Comparison of ENCODE assay signal across 15 cellular contexts in the genomic region with DNA sequence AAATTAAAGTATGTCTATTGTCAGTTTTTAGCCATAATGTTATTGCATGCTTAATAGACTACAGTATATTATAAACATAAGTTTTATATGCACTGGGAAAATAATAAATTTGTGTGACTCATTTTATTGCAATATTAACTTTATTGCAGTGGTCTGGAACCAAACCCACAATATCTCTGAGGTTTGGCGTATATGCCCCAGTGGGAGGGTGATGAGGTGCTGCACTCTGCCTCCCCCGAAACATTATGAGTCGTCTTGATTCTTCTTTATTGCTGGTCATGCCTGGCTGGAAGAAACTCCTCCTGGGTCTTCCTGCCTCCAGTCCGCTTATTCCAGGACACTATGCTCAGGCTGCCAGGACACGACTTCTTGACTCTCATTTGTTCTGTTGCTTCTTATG.
DNase-seq lines count a peak whose midpoint lies in the region; ATAC-seq and TF ChIP-seq lines count a peak whose summit lies in the region.
"Had no signal": no experiment of that assay in that cellular context is flagged by ENCODE, and none has a peak within 500 bp of the region (broad histone marks: within the 10 kb centered on the region; RNA-seq: fewer than 3 reads in every experiment).

No MANE protein-coding gene starts in this region.

- POLR2A ChIA-PET in PC-3 (lab: Charles Lee; ENCODE audit: unreplicated experiment) = no interaction called here

- no peaks in the 10 kb centered on the region for H3K9me3 Mint-ChIP-seq in activated CD8-positive, alpha-beta memory T cell treated with anti-CD3 and anti-CD28 coated beads, Interleukin-2, amount 10 ng/mL, durations not matched to agents 7 days and 5 days (ENCODE audit: low read depth)
- H3K9me3 Mint-ChIP-seq: GM23338 had no signal

- WGBS in mammary epithelial cell (ENCODE audit: low coverage, missing lambda C conversion rate) = 87% methylated on average over 5 of the region's 5 CpGs

- H3K27me3 ChIP-seq in PC-3 (ENCODE audit: low read length) (peaks cover 40% of the 10 kb centered on the region), osteoblast (ENCODE audit: insufficient read depth, low read length) (peaks cover 5% of the 10 kb centered on the region), mammary epithelial cell (ENCODE audit: insufficient read depth, low read length) (no peaks in the 10 kb centered on the region)
- H3K27me3 ChIP-seq: BLaER1 treated with 17β-estradiol and CSF1 and Interleukin-3, amounts not matched to agents 10 nM and 100 nM had no signal

- DNase-seq in LHCN-M2 (ENCODE audit: low read depth) = peak; percentile 38
- DNase-seq in PC-3 = peak; percentile 88
- peak; percentile 58 for DNase-seq in osteoblast (ENCODE audit: insufficient read length, low spot score, missing footprints)
- DNase-seq in activated CD8-positive, alpha-beta memory T cell treated with anti-CD3 and anti-CD28 coated beads, Interleukin-2, amount 10 ng/mL, durations not matched to agents 7 days and 5 days = no peak
- no peak for DNase-seq in mammary epithelial cell
- DNase-seq: AML-193; CD4-positive, CD25-positive, alpha-beta regulatory T cell; DMS53; H7; IMR-90 had no signal

- peaks cover 9% of the 10 kb centered on the region for H3K4me1 Mint-ChIP-seq in activated CD8-positive, alpha-beta memory T cell treated with anti-CD3 and anti-CD28 coated beads, Interleukin-2, amount 10 ng/mL, durations not matched to agents 7 days and 5 days
- H3K4me1 Mint-ChIP-seq: CD4-positive, CD25-positive, alpha-beta regulatory T cell; GM23338 had no signal

- intact Hi-C loops in PC-3 (cut with micrococcal nuclease) = loop anchor here (1.0 to 5.0 kb wide), 4 partner anchors 36 to 216 kb away; no protein-coding TSS in a partner anchor
- intact Hi-C loops in mammary epithelial cell (cut with micrococcal nuclease) = no loop called here

- H3K27ac Mint-ChIP-seq in activated CD8-positive, alpha-beta memory T cell treated with anti-CD3 and anti-CD28 coated beads, Interleukin-2, amount 10 ng/mL, durations not matched to agents 7 days and 5 days = no peak overlapping the region
- H3K27ac Mint-ChIP-seq: CD4-positive, CD25-positive, alpha-beta regulatory T cell; GM23338 had no signal

- H3K27ac ChIP-seq in PC-3 (ENCODE audit: low read length) (0 out of 2 replicates have a peak overlapping the region, but pooled peaks have one; percentile 26), osteoblast (ENCODE audit: low read depth, low read length) (no peak overlapping the region), mammary epithelial cell (ENCODE audit: insufficient read depth, low read depth, low read length) (no peak overlapping the region)
- H3K27ac ChIP-seq: A549; BLaER1 treated with 17β-estradiol and CSF1 and Interleukin-3, amounts not matched to agents 10 nM and 100 nM had no signal

- no peaks in the 10 kb centered on the region for H3K36me3 ChIP-seq in PC-3 (ENCODE audit: low read depth, low read length)
- H3K36me3 ChIP-seq in osteoblast (ENCODE audit: insufficient read depth, low read length) = no peaks in the 10 kb centered on the region
- no peaks in the 10 kb centered on the region for H3K36me3 ChIP-seq in mammary epithelial cell (ENCODE audit: insufficient read depth, low read length)
- H3K36me3 ChIP-seq: BLaER1 treated with 17β-estradiol and CSF1 and Interleukin-3, amounts not matched to agents 10 nM and 100 nM had no signal

- H3K4me3 ChIP-seq in PC-3 (ENCODE audit: low read length) (no peak overlapping the region), osteoblast (ENCODE audit: insufficient read depth, low read length) (no peak overlapping the region), mammary epithelial cell (replicated peaks in 1 of 3; ENCODE audit: insufficient read depth in 1 of 3, low read depth in 2 of 3, low read length in 3 of 3) (no peak overlapping the region)
- H3K4me3 ChIP-seq: A549; BLaER1 treated with 17β-estradiol and CSF1 and Interleukin-3, amounts not matched to agents 10 nM and 100 nM; GM12878; GM23338 had no signal

- CTCF ChIA-PET in PC-3 (lab: Charles Lee) = no interaction called here
- CTCF ChIA-PET in activated CD8-positive, alpha-beta memory T cell treated with anti-CD3 and anti-CD28 coated beads, Interleukin-2, amount 10 ng/mL, durations not matched to agents 7 days and 5 days (lab: Charles Lee) = no interaction called here
- CTCF ChIA-PET in mammary epithelial cell (lab: Charles Lee; ENCODE audit: low non-redundant PET) = no interaction called here

- H3K9me3 ChIP-seq in PC-3 (ENCODE audit: low read length) (no peaks in the 10 kb centered on the region), osteoblast (ENCODE audit: low read depth, low read length) (no peaks in the 10 kb centered on the region), mammary epithelial cell (replicated peaks; ENCODE audit: insufficient read depth, low read length) (no peaks in the 10 kb centered on the region)
- H3K9me3 ChIP-seq: A549; BLaER1 treated with 17β-estradiol and CSF1 and Interleukin-3, amounts not matched to agents 10 nM and 100 nM had no signal

- in situ Hi-C loops in mammary epithelial cell (cut with MboI; ENCODE audit: low sequenced_read_pairs in 2 of 2) = no loop called here

- no peak overlapping the region for H3K4me3 Mint-ChIP-seq in activated CD8-positive, alpha-beta memory T cell treated with anti-CD3 and anti-CD28 coated beads, Interleukin-2, amount 10 ng/mL, durations not matched to agents 7 days and 5 days
- H3K4me3 Mint-ChIP-seq: GM23338 had no signal

- H4K20me1 ChIP-seq in PC-3 (ENCODE audit: low read length) (0 out of 2 replicates have a peak, but pooled peaks cover 4% of the 10 kb centered on the region), osteoblast (ENCODE audit: insufficient read depth, low read length) (no peaks in the 10 kb centered on the region), mammary epithelial cell (ENCODE audit: insufficient read depth, low read length) (no peaks in the 10 kb centered on the region)
- H4K20me1 ChIP-seq: BLaER1 treated with 17β-estradiol and CSF1 and Interleukin-3, amounts not matched to agents 10 nM and 100 nM had no signal

- BruUV-seq in PC-3 (replicated peaks; lab: Mats Ljungman, UMichigan) (no TSS peak), mammary epithelial cell (replicated peaks; lab: Mats Ljungman, UMichigan) (no TSS peak)

- no peak overlapping the region for H2AFZ ChIP-seq in PC-3 (ENCODE audit: low read length)
- no peak overlapping the region for H2AFZ ChIP-seq in osteoblast (ENCODE audit: low read length)
- H2AFZ ChIP-seq in mammary epithelial cell (ENCODE audit: low read depth, low read length) = no peak overlapping the region
- H2AFZ ChIP-seq: GM23338 had no signal

- dilution Hi-C loops in mammary epithelial cell (cut with HindIII; ENCODE audit: low sequenced_read_pairs) = no loop called here

- H3K36me3 Mint-ChIP-seq in activated CD8-positive, alpha-beta memory T cell treated with anti-CD3 and anti-CD28 coated beads, Interleukin-2, amount 10 ng/mL, durations not matched to agents 7 days and 5 days = no peaks in the 10 kb centered on the region
- H3K36me3 Mint-ChIP-seq: CD4-positive, CD25-positive, alpha-beta regulatory T cell had no signal

- H3F3A ChIP-seq in PC-3 (ENCODE audit: low read length, unreplicated experiment) = no peaks in the 10 kb centered on the region

- H3K9ac ChIP-seq in PC-3 (ENCODE audit: low read length) (no peak overlapping the region), mammary epithelial cell (ENCODE audit: insufficient read depth, low read length) (no peak overlapping the region)
- H3K9ac ChIP-seq: BLaER1 treated with 17β-estradiol and CSF1 and Interleukin-3, amounts not matched to agents 10 nM and 100 nM had no signal

- TF ChIP-seq CTCF in PC-3 (conservative IDR thresholded peaks at IDR 0.05; ENCODE audit: low read depth, low read length) = no peak
- TF ChIP-seq CTCF in osteoblast (IDR thresholded peaks at IDR 0.05; ENCODE audit: extremely low read depth, low read depth, low read length) = no peak
- TF ChIP-seq CTCF in mammary epithelial cell (conservative IDR thresholded peaks at IDR 0.05 in 1 of 2, IDR thresholded peaks at IDR 0.05 in 1 of 2; ENCODE audit: extremely low read depth in 1 of 2, insufficient read depth in 1 of 2, low read depth in 1 of 2, low read length in 2 of 2) = no peak

- no peaks in the 10 kb centered on the region for H3K9me2 ChIP-seq in PC-3 (replicated peaks; ENCODE audit: low read length)

- ATAC-seq in PC-3 (peak; percentile 97), HG02798 (IDR thresholded peaks at IDR 0.05; ENCODE audit: poor library complexity, unreplicated experiment) (no peak)
- no peak for ATAC-seq in activated CD8-positive, alpha-beta memory T cell treated with anti-CD3 and anti-CD28 coated beads, Interleukin-2, amount 10 ng/mL, durations not matched to agents 7 days and 5 days
- ATAC-seq: A549, GM12878, GM23338 had no signal

- H3K27me3 Mint-ChIP-seq in activated CD8-positive, alpha-beta memory T cell treated with anti-CD3 and anti-CD28 coated beads, Interleukin-2, amount 10 ng/mL, durations not matched to agents 7 days and 5 days = no peaks in the 10 kb centered on the region

- H3K79me2 ChIP-seq in PC-3 (ENCODE audit: low read length) (no peaks in the 10 kb centered on the region), osteoblast (ENCODE audit: insufficient read depth, low read length) (no peaks in the 10 kb centered on the region), mammary epithelial cell (ENCODE audit: insufficient read depth, low read length) (no peaks in the 10 kb centered on the region)

- peak overlapping the region; percentile 28; the same call in 1 of the 2 replicates for H3K4me2 ChIP-seq in PC-3 (ENCODE audit: low read length)
- no peak overlapping the region for H3K4me2 ChIP-seq in osteoblast (ENCODE audit: insufficient read depth, low read length)
- H3K4me2 ChIP-seq in mammary epithelial cell (ENCODE audit: insufficient read depth, low read depth, low read length) = no peak overlapping the region
- H3K4me2 ChIP-seq: A549; BLaER1 treated with 17β-estradiol and CSF1 and Interleukin-3, amounts not matched to agents 10 nM and 100 nM; GM23338 had no signal

- peaks cover 12% of the 10 kb centered on the region for H3K4me1 ChIP-seq in PC-3 (ENCODE audit: insufficient read depth, low read length)
- no peaks in the 10 kb centered on the region for H3K4me1 ChIP-seq in osteoblast (ENCODE audit: insufficient read depth, low read length)
- H3K4me1 ChIP-seq in mammary epithelial cell (ENCODE audit: insufficient read depth, low read length) = no peaks in the 10 kb centered on the region
- H3K4me1 ChIP-seq: A549; BLaER1 treated with 17β-estradiol and CSF1 and Interleukin-3, amounts not matched to agents 10 nM and 100 nM had no signal

Comparison
In these comparisons a context has a peak if more than half of its experiments do, and no peak if none do; other contexts are left out.
1. DNase-seq: peak in LHCN-M2 (single experiment), PC-3 (single experiment) and osteoblast (single experiment); none in activated CD8-positive, alpha-beta memory T cell treated with anti-CD3 and anti-CD28 coated beads, Interleukin-2, amount 10 ng/mL, durations not matched to agents 7 days and 5 days (single experiment) and mammary epithelial cell (single experiment).